In genomic region chr22:41939981-41940852, GRCh38 we compare ENCODE assay signal across 8 cellular contexts. TPM values are rescaled to one million over a fixed set of nuclear protein-coding genes. Genes with fewer than 3 reads are reported as not detected.
A peak's percentile ranks its signal among the peaks of the same experiment; 100 is the strongest.
DNase-seq lines count a peak whose midpoint lies in the region; ATAC-seq and TF ChIP-seq lines count a peak whose summit lies in the region.

No MANE protein-coding gene starts in this region.

- no peaks in the 10 kb centered on the region for H3K9me3 ChIP-seq in HCT116 (ENCODE audit: control insufficient read depth in 1 of 2, insufficient read depth in 1 of 2, low read depth in 1 of 2, low read length in 2 of 2)
- no peaks in the 10 kb centered on the region for H3K9me3 ChIP-seq in NT2/D1 (ENCODE audit: insufficient read depth, low read length)
- H3K9me3 ChIP-seq in lung (ENCODE audit: control insufficient read depth in 2 of 2, insufficient read depth in 1 of 2, low read length in 1 of 2) = no peaks in the 10 kb centered on the region

- CTCF ChIA-PET in HCT116 (lab: Charles Lee) = interaction anchor here (1.0 to 3.6 kb wide), 4 partner anchors 107 to 273 kb away, joined by 6 to 62 read pairs (median 10); partner anchors contain the start of gene SREBF2

- ATAC-seq in HCT116 (no peak), lung (ENCODE audit: insufficient read depth, low FRiP score) (no peak)

- intact Hi-C loops in HCT116 (cut with micrococcal nuclease) = no loop called here

- H3K9ac ChIP-seq in HCT116 (ENCODE audit: low read length) (no peak overlapping the region), NT2/D1 (ENCODE audit: insufficient read length, low read depth) (peak overlapping the region; percentile 36)

- peaks cover 3 to 13% of the 10 kb centered on the region in 2 experiments; a peak in 3 of 4 replicates for H3K4me1 ChIP-seq in HCT116 (ENCODE audit: control insufficient read depth in 1 of 2, insufficient read depth in 2 of 2, low read length in 2 of 2)
- H3K4me1 ChIP-seq in NT2/D1 (ENCODE audit: insufficient read depth, insufficient read length) = peaks cover 4% of the 10 kb centered on the region
- peaks cover 0 to 2% of the 10 kb centered on the region in 2 donors for H3K4me1 ChIP-seq in lung (ENCODE audit: control insufficient read depth in 2 of 2, insufficient read depth in 2 of 2, low read length in 2 of 2)

- 79 to 81% methylated on average over 13 of the region's 13 CpGs for WGBS in lung, 2 donors

- no peak overlapping the region for H3K4me2 ChIP-seq in HCT116 (ENCODE audit: low read length)

- no peak for TF ChIP-seq POLR2A in HCT116 (IDR thresholded peaks at IDR 0.05; ENCODE audit: borderline replicate concordance, extremely low read depth, insufficient read depth, insufficient read length)

- peaks cover 9% of the 10 kb centered on the region; the same call in 1 of the 2 replicates for H4K20me1 ChIP-seq in HCT116 (ENCODE audit: insufficient read depth)

- no peaks in the 10 kb centered on the region for H3K9me2 ChIP-seq in HCT116 (ENCODE audit: insufficient read depth)

- no peaks in the 10 kb centered on the region for H3K27me3 ChIP-seq in HCT116 (ENCODE audit: insufficient read depth, low read length)
- H3K27me3 ChIP-seq in NT2/D1 (ENCODE audit: insufficient read depth, insufficient read length) = no peaks in the 10 kb centered on the region
- no peaks in the 10 kb centered on the region for H3K27me3 ChIP-seq in lung (ENCODE audit: control insufficient read depth, insufficient read depth)

- TF ChIP-seq CTCF in HCT116 (IDR thresholded peaks at IDR 0.05 in 2 of 3, conservative IDR thresholded peaks at IDR 0.05 in 1 of 3; ENCODE audit: borderline replicate concordance in 1 of 3, insufficient read depth in 1 of 3, low read depth in 2 of 3, low read length in 2 of 3) (no peak), lung (IDR thresholded peaks at IDR 0.05; ENCODE audit: control extremely low read depth, extremely low read depth) (no peak)

- H3K79me2 ChIP-seq in HCT116 (ENCODE audit: insufficient read depth, low read length) = peaks cover 62% of the 10 kb centered on the region

- DNase-seq in NCI-H1092 treated with DMSO at 0.1 percent for 48 hours (lab: John Stamatoyannopoulos, UW) = peak; percentile 30
- no peak for DNase-seq in NCI-H1092 (lab: John Stamatoyannopoulos, UW)
- DNase-seq in HCT116 (ENCODE audit: low read depth, low spot score) = no peak
- DNase-seq in NT2/D1 (ENCODE audit: low read depth, low spot score) = no peak
- DNase-seq in activated effector memory CD4-positive, alpha-beta T cell treated with anti-CD3 and anti-CD28 coated beads, Interleukin-2, amount 50 U/mL, for 16 hours = peak; percentile 98
- peak; percentile 39 for DNase-seq in lung (ENCODE audit: low spot score)
- peak; percentile 86 for DNase-seq in stimulated activated CD8-positive, alpha-beta memory T cell treated with anti-CD3 and anti-CD28 coated beads, Interleukin-7, amount 100 ng/mL, for 24 hours (ENCODE audit: low read depth)
- no peak for DNase-seq in HK-2 (ENCODE audit: unreplicated experiment)

- H2AFZ ChIP-seq in HCT116 (ENCODE audit: low read depth, low read length, poor library complexity, severe bottlenecking) = no peak overlapping the region

- H3K36me3 ChIP-seq in HCT116 (ENCODE audit: control insufficient read depth in 1 of 2, insufficient read depth in 2 of 2, low read length in 2 of 2) (peaks cover 28 to 68% of the 10 kb centered on the region in 2 experiments), NT2/D1 (ENCODE audit: insufficient read depth, insufficient read length, low read length) (peaks cover 74% of the 10 kb centered on the region), lung (ENCODE audit: control insufficient read depth in 2 of 2, insufficient read depth in 2 of 2, low read length in 2 of 2) (no peaks in the 10 kb centered on the region)

- POLR2A ChIA-PET in HCT116 (lab: Charles Lee) = interaction anchor here (0.9 to 1.6 kb wide), 2 partner anchors 15 to 273 kb away, joined by 4 to 6 read pairs; no protein-coding TSS in a partner anchor

- H3K4me3 ChIP-seq in HCT116 (replicated peaks in 1 of 2; ENCODE audit: low read depth in 1 of 2, low read length in 2 of 2) (no peak overlapping the region), NT2/D1 (ENCODE audit: insufficient read length, low read depth) (no peak overlapping the region), lung (no peak overlapping the region)

- RAD21 ChIA-PET in HCT116 (lab: Charles Lee; ENCODE audit: low non-redundant PET in 1 of 2, low total read pairs in 2 of 2, uncharacterized antibody in 2 of 2, unreplicated experiment in 2 of 2) = interaction anchor here in 1 of 2 experiments (1.6 kb wide), 1 partner anchor 243 kb away, joined by 9 read pairs; no protein-coding TSS in a partner anchor

- no TSS peak for BruUV-seq in HCT116 (replicated peaks; lab: Mats Ljungman, UMichigan)

- H3K27ac ChIP-seq in HCT116 (ENCODE audit: low read depth, low read length) (peak overlapping the region; percentile 42; the same call in 1 of the 2 replicates), lung (ENCODE audit: low read depth in 1 of 2, low read length in 1 of 2) (peak overlapping the region in 1 of 2 donors; percentile 79)

- no peak for TF ChIP-seq RAD21 in HCT116 (IDR thresholded peaks at IDR 0.05; ENCODE audit: low read depth)

TF ChIP-seq in HCT116, 20 proteins besides CTCF, POLR2A, EP300 and RAD21:
- TF ChIP-seq ELF1 (IDR thresholded peaks at IDR 0.05; ENCODE audit: borderline replicate concordance, low read depth) (no peak), EZH2phosphoT487 (IDR thresholded peaks at IDR 0.05; ENCODE audit: borderline replicate concordance) (no peak), EGR1 (IDR thresholded peaks at IDR 0.05; ENCODE audit: low read depth) (no peak), POLR2AphosphoS5 (IDR thresholded peaks at IDR 0.05; ENCODE audit: low read depth, low read length) (no peak)
- TF ChIP-seq, protein P1, sequence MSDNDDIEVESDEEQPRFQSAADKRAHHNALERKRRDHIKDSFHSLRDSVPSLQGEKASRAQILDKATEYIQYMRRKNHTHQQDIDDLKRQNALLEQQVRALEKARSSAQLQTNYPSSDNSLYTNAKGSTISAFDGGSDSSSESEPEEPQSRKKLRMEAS (IDR thresholded peaks at IDR 0.05) = no peak

RNA-seq across cellular contexts. Expression of gene CENPM, which starts 6.7 kb away (rescaled TPM):
- total RNA-seq in HCT116 (2021; ENCODE audit: unreplicated experiment) (44.7 TPM), lung (10 to 100 TPM in 1 of 2 donors, 1 to 10 TPM in 1; 9.9 to 11.8 TPM)
- 43.0 and 61.7 TPM in 2 replicates for polyA plus RNA-seq in HCT116 (2012)
- polyA plus RNA-seq in lung = 10 to 100 TPM; 17.1 to 20.5 TPM

RNA-seq across cellular contexts. Expression of gene TNFRSF13C, which starts 13.6 kb away (rescaled TPM):
- total RNA-seq in HCT116 (2021; ENCODE audit: unreplicated experiment) (3.7 TPM), lung (1 to 10 TPM in 1 of 2 donors, under 1 TPM in 1; 0.31 to 1.7 TPM)
- 1.1 and 1.8 TPM in 2 replicates for polyA plus RNA-seq in HCT116 (2012)
- under 1 TPM; 0.18 to 0.74 TPM for polyA plus RNA-seq in lung

RNA-seq across cellular contexts. Expression of gene SHISA8, which starts 25.3 kb away (rescaled TPM):
- 13.9 TPM for total RNA-seq in HCT116 (2021; ENCODE audit: unreplicated experiment)
- 4.5 and 6.2 TPM in 2 replicates for polyA plus RNA-seq in HCT116 (2012)
- under 1 TPM in 1 of 2 donors, not detected in 1; 0.34 TPM for total RNA-seq in lung
- polyA plus RNA-seq in lung = under 1 TPM in 1 of 2 donors, not detected in 1; 0.02 TPM

RNA-seq across cellular contexts. Expression of gene SEPTIN3, which starts 29.0 kb away (rescaled TPM):
- total RNA-seq in HCT116 (2021; ENCODE audit: unreplicated experiment) (9.3 TPM), lung (under 1 TPM; 0.51 to 0.61 TPM)
- polyA plus RNA-seq in HCT116 (2012) = 8.4 and 12.1 TPM in 2 replicates
- polyA plus RNA-seq in lung = 1 to 10 TPM in 1 of 2 donors, under 1 TPM in 1; 0.31 to 1.3 TPM

Comparison
In these comparisons a context has a peak if more than half of its experiments do, and no peak if none do; other contexts are left out.
1. DNase-seq: peak in NCI-H1092 treated with DMSO at 0.1 percent for 48 hours (single experiment), activated effector memory CD4-positive, alpha-beta T cell treated with anti-CD3 and anti-CD28 coated beads, Interleukin-2, amount 50 U/mL, for 16 hours (single experiment), lung (single experiment) and stimulated activated CD8-positive, alpha-beta memory T cell treated with anti-CD3 and anti-CD28 coated beads, Interleukin-7, amount 100 ng/mL, for 24 hours (single experiment); none in NCI-H1092 (single experiment), HCT116 (single experiment), NT2/D1 (single experiment) and HK-2 (single experiment).